ENCODE assay signal across 8 cellular contexts in genomic region chr2:170928036-170928823, GRCh38. TPM values are rescaled to one million over a fixed set of nuclear protein-coding genes. Genes with fewer than 3 reads are reported as not detected.
DNase-seq lines count a peak whose midpoint lies in the region; ATAC-seq, FAIRE-seq and TF ChIP-seq lines count a peak whose summit lies in the region.

No MANE protein-coding gene starts in this region.

- 55 to 61% methylated on average over 17 of the region's 17 CpGs for WGBS in heart right ventricle, 2 donors
- WGBS in GM12878 (ENCODE audit: insufficient coverage, insufficient replicate concordance, low lambda C conversion rate, missing lambda C conversion rate), result 69% methylated on average over 17 of the region's 17 CpGs

- peak overlapping the region; percentile 86 for H3K4me2 ChIP-seq in GM12878 (ENCODE audit: control insufficient read depth, insufficient read depth)

- H3K27ac ChIP-seq in heart right ventricle (peak overlapping the region in 9 of 10 donors; percentile 20 to 98 (median 95)), GM12878 (ENCODE audit: control insufficient read depth, insufficient read depth) (peak overlapping the region; percentile 70), stomach smooth muscle (ENCODE audit: low read length) (peak overlapping the region; percentile 73)

- RAD21 ChIA-PET in GM12878 (lab: Charles Lee; ENCODE audit: unreplicated experiment), result interaction anchor here (0.6 to 2.8 kb wide), 14 partner anchors 10 to 504 kb away, joined by 3 to 23 read pairs (median 4); no protein-coding TSS in a partner anchor

- TF ChIP-seq CTCF in heart right ventricle (IDR thresholded peaks at IDR 0.05) (no peak), GM12878 (IDR thresholded peaks at IDR 0.05 in 2 of 3, conservative IDR thresholded peaks at IDR 0.05 in 1 of 3; ENCODE audit: control insufficient read depth in 2 of 3, extremely low read depth in 1 of 3, insufficient read depth in 1 of 3, low read depth in 3 of 3, low read length in 3 of 3) (no peak), kidney epithelial cell (IDR thresholded peaks at IDR 0.05; ENCODE audit: insufficient read depth, low read length, poor library complexity, severe bottlenecking) (no peak)

- TSS peak; percentile 87 for BruUV-seq in GM12878 (replicated peaks; lab: Mats Ljungman, UMichigan)

- FAIRE-seq in GM12878 (lab: Jason Lieb, UNC), result peak; percentile 57

- no peak for TF ChIP-seq RAD21 in GM12878 (IDR thresholded peaks at IDR 0.05; ENCODE audit: insufficient read depth, low read depth, low read length)

- DNase-seq in heart right ventricle, result no peak
- no peak for DNase-seq in cardiac septum (ENCODE audit: low spot score)
- peak; percentile 56 to 74 for DNase-seq in NCI-H526 (lab: John Stamatoyannopoulos, UW)
- no peak for DNase-seq in GM12878 (ENCODE audit: low read depth, low spot score)
- DNase-seq in kidney epithelial cell (ENCODE audit: low read depth), result no peak

- TF ChIP-seq EP300 in GM12878 (IDR thresholded peaks at IDR 0.05; ENCODE audit: borderline replicate concordance in 1 of 2, control insufficient read depth in 1 of 2, low read depth in 2 of 2, low read length in 2 of 2), result no peak

- intact Hi-C loops in heart right ventricle (cut with DNase I) (loop anchor here in 4 of 10 donors (5.0 to 10.0 kb wide), 4 partner anchors 163 to 759 kb away; partner anchors contain the start of genes DYNC1I2 (in 1 of the 4) and TLK1 (in 1 of the 4)), cardiac septum (cut with DNase I) (loop anchor here (2.0 to 5.0 kb wide), 3 partner anchors 233 to 504 kb away; partner anchors contain the start of genes DCAF17, METTL8 and TLK1), GM12878 (cut with micrococcal nuclease; ENCODE audit: unreplicated experiment) (loop anchor here (5.0 kb wide), 1 partner anchor 504 kb away; the partner anchor contains the start of genes DCAF17 and METTL8)

- TF ChIP-seq POLR2A in GM12878 (IDR thresholded peaks at IDR 0.05; ENCODE audit: low read depth, low read length), result no peak

- H3K36me3 ChIP-seq in heart right ventricle (no peaks in the 10 kb centered on the region), GM12878 (ENCODE audit: control insufficient read depth in 2 of 2, insufficient read depth in 2 of 2, low read length in 1 of 2) (no peaks in the 10 kb centered on the region), kidney epithelial cell (ENCODE audit: control insufficient read depth, insufficient read depth, low read length) (no peaks in the 10 kb centered on the region), stomach smooth muscle (ENCODE audit: control insufficient read depth in 2 of 2, insufficient read depth in 2 of 2, low read length in 2 of 2) (no peaks in the 10 kb centered on the region)

- POLR2A ChIA-PET in GM12878 (lab: Charles Lee), result interaction anchor here (0.7 to 1.4 kb wide), 8 partner anchors 16 to 504 kb away, joined by 3 to 5 read pairs (median 3); no protein-coding TSS in a partner anchor

- H3K9ac ChIP-seq in GM12878 (ENCODE audit: control insufficient read depth, insufficient read depth, low read length), result peak overlapping the region; percentile 60
- peak overlapping the region; percentile 79 to 83 for H3K9ac ChIP-seq in stomach smooth muscle (ENCODE audit: low read length in 2 of 2)

- H2AFZ ChIP-seq in GM12878 (ENCODE audit: control insufficient read depth, low read depth, low read length), result peak overlapping the region; percentile 87

- in situ Hi-C loops in GM12878 (cut with MboI), result loop anchor here (25.0 kb wide), 1 partner anchor 1634 kb away; the partner anchor contains the start of gene PDK1

- H3K27me3 ChIP-seq in heart right ventricle (no peaks in the 10 kb centered on the region), GM12878 (replicated peaks in 1 of 2; ENCODE audit: control insufficient read depth in 2 of 2, insufficient read depth in 2 of 2, low read length in 1 of 2) (no peaks in the 10 kb centered on the region), kidney epithelial cell (ENCODE audit: control insufficient read depth, insufficient read depth, low read length) (no peaks in the 10 kb centered on the region), stomach smooth muscle (ENCODE audit: control insufficient read depth in 1 of 2, insufficient read depth in 2 of 2, low read length in 2 of 2) (no peaks in the 10 kb centered on the region)

- H4K20me1 ChIP-seq in GM12878 (ENCODE audit: control insufficient read depth, insufficient read depth), result no peaks in the 10 kb centered on the region

- CTCF ChIA-PET in GM12878 (lab: Yijun Ruan, JAX), result interaction anchor here (0.6 to 6.5 kb wide), 36 partner anchors 11 to 1199 kb away, joined by 3 to 53 read pairs (median 3); partner anchors contain the start of genes CYBRD1 and DYNC1I2

- peaks cover 40% of the 10 kb centered on the region for H3K79me2 ChIP-seq in GM12878 (ENCODE audit: control insufficient read depth, insufficient read depth, low read length)

- H3K4me1 ChIP-seq in heart right ventricle (peaks cover 3 to 41% (median 36%) of the 10 kb centered on the region in 9 donors), GM12878 (ENCODE audit: control insufficient read depth, insufficient read depth, low read length) (no peaks in the 10 kb centered on the region), stomach smooth muscle (ENCODE audit: control insufficient read depth, insufficient read depth, low read length) (peaks cover 12% of the 10 kb centered on the region)

- ATAC-seq in heart right ventricle (no peak), GM12878 (no peak), HG02981 (IDR thresholded peaks at IDR 0.05; ENCODE audit: unreplicated experiment) (no peak), HG03280 (IDR thresholded peaks at IDR 0.05; ENCODE audit: unreplicated experiment) (no peak)

- SMC1A ChIA-PET in GM12878 (lab: Charles Lee; ENCODE audit: uncharacterized antibody, unreplicated experiment), result interaction anchor here (0.6 to 1.6 kb wide), 13 partner anchors 9 to 593 kb away, joined by 3 to 10 read pairs (median 3); no protein-coding TSS in a partner anchor

- H3K9me3 ChIP-seq in heart right ventricle, result peaks cover 0 to 13% (median 0%) of the 10 kb centered on the region in 11 donors
- peaks cover 12% of the 10 kb centered on the region for H3K9me3 ChIP-seq in GM12878 (replicated peaks; ENCODE audit: control insufficient read depth, insufficient read depth, low read length)
- H3K9me3 ChIP-seq in stomach smooth muscle (ENCODE audit: control insufficient read depth in 2 of 2, low read length in 2 of 2), result no peaks in the 10 kb centered on the region

- peak overlapping the region in 9 of 10 donors; percentile 24 to 98 (median 90) for H3K4me3 ChIP-seq in heart right ventricle
- H3K4me3 ChIP-seq in GM12878, result peak overlapping the region; percentile 69
- H3K4me3 ChIP-seq in kidney epithelial cell (ENCODE audit: low read depth, low read length), result peak overlapping the region; percentile 27
- H3K4me3 ChIP-seq in stomach smooth muscle (ENCODE audit: low read length in 2 of 2), result peak overlapping the region; percentile 72 to 88

TF ChIP-seq in GM12878, 131 proteins besides CTCF, POLR2A, EP300 and RAD21 (continues in another document):
- TF ChIP-seq RUNX3 (IDR thresholded peaks at IDR 0.05; ENCODE audit: low read length), result peak; percentile 70
- no peak for TF ChIP-seq TBL1XR1 (IDR thresholded peaks at IDR 0.05; ENCODE audit: low read depth, low read length)
- TF ChIP-seq IKZF2 (IDR thresholded peaks at IDR 0.05), result peak in 1 of 2 experiments; percentile 9; a peak in 1 of 4 replicates
- peak; percentile 5; the same call in 1 of the 2 replicates for TF ChIP-seq EED (IDR thresholded peaks at IDR 0.05; ENCODE audit: low read depth)
- 0 out of 2 replicates have a peak, but pooled peaks have one; percentile 39 for TF ChIP-seq CREM (IDR thresholded peaks at IDR 0.05; ENCODE audit: low read depth)
- 0 out of 2 replicates have a peak, but pooled peaks have one; percentile 11 for TF ChIP-seq JUNB (IDR thresholded peaks at IDR 0.05)
- no peak for TF ChIP-seq RFX5 (IDR thresholded peaks at IDR 0.05; ENCODE audit: low read depth, low read length)
- no peak for TF ChIP-seq ZNF217 (IDR thresholded peaks at IDR 0.05)
- TF ChIP-seq MLLT1 (IDR thresholded peaks at IDR 0.05), result peak; percentile 93
- TF ChIP-seq SUZ12 (IDR thresholded peaks at IDR 0.05; ENCODE audit: unreplicated experiment), result no peak

RNA-seq across cellular contexts. Expression of gene GORASP2, which starts 0.8 kb away (rescaled TPM):
- total RNA-seq in heart right ventricle (10 to 100 TPM; 54.2 to 74.1 (median 62.1) TPM), cardiac septum (67.1 TPM), GM12878 (2014; rRNA removed) (62.4 and 63.9 TPM in 2 replicates), GM12878 (2014; rRNA removed; fragmentation: Illumina TruSeq; extraction: Trizol) (43.6 and 50.5 TPM in 2 replicates), GM12878 (2021) (94.8 and 94.9 TPM in 2 replicates), kidney epithelial cell (76.3 and 78.1 TPM in 2 replicates)
- polyA plus RNA-seq in heart right ventricle (10 to 100 TPM; 15.4 to 56.2 TPM), GM12878 (2011; rRNA removed) (130 and 169 TPM in 2 replicates), GM12878 (2014; fragmentation: Illumina TruSeq; extraction: Trizol) (129 and 139 TPM in 2 replicates), GM12878 (2014; fragmentation: Nextera tagmentation; extraction: Ambion mirVana) (10 to 100 TPM; 26.3 to 35.0 TPM), GM12878 (2014; rRNA removed) (111 and 113 TPM in 2 replicates), GM12878 (2016; fragmentation: Nextera tagmentation; extraction: Ambion mirVana) (100 to 1,000 TPM; 132 to 140 TPM)
- 40.4 and 47.6 TPM in 2 replicates for total RNA-seq in GM12878 (2013; cell fraction: nucleolus; rRNA removed)
- 55.9 TPM for polyA plus RNA-seq in GM12878 (2011; ENCODE audit: low read depth)
- 158 and 174 TPM in 2 replicates for polyA plus RNA-seq in GM12878 (2011; cell fraction: cytosol; rRNA removed)
- polyA plus RNA-seq in GM12878 (2011; cell fraction: nucleus; rRNA removed), result 70.7 and 73.5 TPM in 2 replicates
- polyA plus RNA-seq in GM12878 (2012), result 66.5 and 77.2 TPM in 2 replicates
- 114 and 140 TPM in 2 replicates for polyA minus RNA-seq in GM12878 (2011; rRNA and poly(A)+ RNA removed)
- polyA minus RNA-seq in GM12878 (2011; cell fraction: cytosol; rRNA and poly(A)+ RNA removed), result 30.9 and 35.2 TPM in 2 replicates
- polyA minus RNA-seq in GM12878 (2011; cell fraction: nucleus; rRNA and poly(A)+ RNA removed), result 27.6 and 46.7 TPM in 2 replicates

Comparison
In these comparisons a context has a peak if more than half of its experiments do, and no peak if none do; other contexts are left out.
1. DNase-seq: peak in NCI-H526 (2 of 2); none in heart right ventricle (0 of 2), cardiac septum (single experiment), GM12878 (single experiment) and kidney epithelial cell (single experiment).
2. H3K4me3 ChIP-seq: peak in every context shown above with its lines; median percentile 90 in heart right ventricle; 80 in stomach smooth muscle; 69 in GM12878; 27 in kidney epithelial cell.
3. Peak in every context shown above with its lines, with median percentiles within 50 percentile points of each other: H3K27ac ChIP-seq.